In the genomic region with DNA sequence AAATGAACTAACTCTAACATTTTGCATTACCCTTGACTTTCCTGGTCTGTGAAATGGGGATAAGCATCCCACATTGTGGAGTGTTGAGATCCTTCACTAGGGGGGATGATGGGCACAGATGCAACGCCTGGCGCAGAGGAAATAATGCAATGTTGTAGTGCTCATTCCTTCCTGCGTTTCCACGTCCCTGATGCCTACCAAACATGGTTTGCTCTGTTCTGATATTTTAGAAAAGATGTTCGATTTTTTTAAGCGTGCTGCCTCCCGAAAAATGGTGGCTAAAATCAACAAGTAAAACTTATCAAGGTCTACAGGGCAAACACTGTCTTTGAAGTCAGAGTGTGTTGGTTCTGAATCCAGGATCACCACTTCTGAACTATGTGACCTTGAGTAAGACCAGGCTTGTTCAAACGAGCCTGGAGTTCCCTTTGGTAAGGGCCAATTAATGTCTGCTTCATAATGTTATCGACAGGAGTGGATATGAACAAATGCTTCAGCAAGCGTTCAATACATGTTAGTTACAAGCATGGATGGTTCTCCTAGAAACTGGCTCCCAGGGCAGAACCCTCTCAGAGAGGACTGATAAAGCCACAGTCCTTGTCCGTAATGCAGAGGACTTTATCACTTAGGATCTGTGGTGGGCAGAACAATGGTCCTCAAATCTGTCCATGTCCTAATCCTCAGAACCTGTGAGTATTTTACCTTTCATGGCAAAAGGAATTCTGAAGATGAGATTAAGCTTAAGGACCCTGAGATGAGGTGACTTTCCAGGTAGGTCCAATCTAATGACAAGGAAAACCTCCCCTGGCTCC, we compare ENCODE assay signal across 1 cellular context.
TF ChIP-seq lines count a peak whose summit lies in the region.

No MANE protein-coding gene starts in this region.

TF ChIP-seq in HepG2, 621 proteins besides CTCF, POLR2A, EP300 and RAD21 (continued from another document and continues in another):
- TF ChIP-seq FUBP1 (CRISPR knock-in tag; IDR thresholded peaks at IDR 0.05; ENCODE audit: borderline replicate concordance) (no peak), THRA (CRISPR knock-in tag; IDR thresholded peaks at IDR 0.05; ENCODE audit: borderline replicate concordance) (peak; percentile 70; the same call in 1 of the 2 replicates), TEAD2 (CRISPR knock-in tag; IDR thresholded peaks at IDR 0.05) (no peak), AHR (CRISPR knock-in tag; IDR thresholded peaks at IDR 0.05) (no peak), SATB2 (CRISPR knock-in tag; IDR thresholded peaks at IDR 0.05) (no peak), ZNF292 (CRISPR knock-in tag; IDR thresholded peaks at IDR 0.05; ENCODE audit: borderline replicate concordance, low read depth) (peak; percentile 12; the same call in 1 of the 2 replicates), GPBP1L1 (CRISPR knock-in tag; IDR thresholded peaks at IDR 0.05) (no peak), RNF2 (conservative IDR thresholded peaks at IDR 0.05; ENCODE audit: low read depth) (no peak), ZFP82 (CRISPR knock-in tag; IDR thresholded peaks at IDR 0.05; ENCODE audit: borderline replicate concordance) (no peak), ZNF775 (CRISPR knock-in tag; IDR thresholded peaks at IDR 0.05; ENCODE audit: borderline replicate concordance) (no peak), HMGXB4 (CRISPR knock-in tag; IDR thresholded peaks at IDR 0.05; ENCODE audit: borderline replicate concordance in 1 of 2, low read depth in 1 of 2) (peak in 1 of 2 experiments; percentile 62; a peak in 1 of 4 replicates), TFE3 (CRISPR knock-in tag; IDR thresholded peaks at IDR 0.05) (no peak), HOXA3 (CRISPR knock-in tag; IDR thresholded peaks at IDR 0.05) (peak; percentile 93), RBAK (CRISPR knock-in tag; IDR thresholded peaks at IDR 0.05) (no peak), GTF2F1 (IDR thresholded peaks at IDR 0.05; ENCODE audit: low read length) (no peak), ZSCAN20 (CRISPR knock-in tag; IDR thresholded peaks at IDR 0.05; ENCODE audit: borderline replicate concordance) (no peak), NFYB (CRISPR knock-in tag; IDR thresholded peaks at IDR 0.05) (no peak), ZFY (CRISPR knock-in tag; IDR thresholded peaks at IDR 0.05) (no peak), ZNF883 (CRISPR knock-in tag; IDR thresholded peaks at IDR 0.05; ENCODE audit: not compliant biosample characterization) (no peak), BATF2 (CRISPR knock-in tag; IDR thresholded peaks at IDR 0.05) (no peak), ZNF614 (CRISPR knock-in tag; IDR thresholded peaks at IDR 0.05; ENCODE audit: borderline replicate concordance) (no peak), ZNF720 (CRISPR knock-in tag; IDR thresholded peaks at IDR 0.05) (no peak), UBTF (CRISPR knock-in tag; IDR thresholded peaks at IDR 0.05) (no peak), ZMYM3 (CRISPR knock-in tag; IDR thresholded peaks at IDR 0.05) (peak; percentile 93), ZNF20 (CRISPR knock-in tag; IDR thresholded peaks at IDR 0.05) (no peak), DNMT1 (CRISPR knock-in tag; IDR thresholded peaks at IDR 0.05) (0 out of 2 replicates have a peak, but pooled peaks have one; percentile 40), ZNF331 (CRISPR knock-in tag; IDR thresholded peaks at IDR 0.05) (no peak), HOXA5 (CRISPR knock-in tag; IDR thresholded peaks at IDR 0.05) (no peak), ELK4 (CRISPR knock-in tag; IDR thresholded peaks at IDR 0.05; ENCODE audit: borderline replicate concordance) (no peak), RARA (CRISPR knock-in tag; IDR thresholded peaks at IDR 0.05) (peak; percentile 82), ZNF335 (CRISPR knock-in tag; IDR thresholded peaks at IDR 0.05) (no peak), ZNF10 (CRISPR knock-in tag; IDR thresholded peaks at IDR 0.05; ENCODE audit: borderline replicate concordance, low read depth) (no peak), REXO4 (CRISPR knock-in tag; IDR thresholded peaks at IDR 0.05; ENCODE audit: borderline replicate concordance) (no peak), ZNF737 (CRISPR knock-in tag; IDR thresholded peaks at IDR 0.05; ENCODE audit: borderline replicate concordance) (no peak), HOXA7 (CRISPR knock-in tag; IDR thresholded peaks at IDR 0.05) (no peak), SRSF1 (optimal IDR thresholded peaks at IDR 0.05; ENCODE audit: low read depth, low read length) (no peak)
- TF ChIP-seq, protein P1, sequence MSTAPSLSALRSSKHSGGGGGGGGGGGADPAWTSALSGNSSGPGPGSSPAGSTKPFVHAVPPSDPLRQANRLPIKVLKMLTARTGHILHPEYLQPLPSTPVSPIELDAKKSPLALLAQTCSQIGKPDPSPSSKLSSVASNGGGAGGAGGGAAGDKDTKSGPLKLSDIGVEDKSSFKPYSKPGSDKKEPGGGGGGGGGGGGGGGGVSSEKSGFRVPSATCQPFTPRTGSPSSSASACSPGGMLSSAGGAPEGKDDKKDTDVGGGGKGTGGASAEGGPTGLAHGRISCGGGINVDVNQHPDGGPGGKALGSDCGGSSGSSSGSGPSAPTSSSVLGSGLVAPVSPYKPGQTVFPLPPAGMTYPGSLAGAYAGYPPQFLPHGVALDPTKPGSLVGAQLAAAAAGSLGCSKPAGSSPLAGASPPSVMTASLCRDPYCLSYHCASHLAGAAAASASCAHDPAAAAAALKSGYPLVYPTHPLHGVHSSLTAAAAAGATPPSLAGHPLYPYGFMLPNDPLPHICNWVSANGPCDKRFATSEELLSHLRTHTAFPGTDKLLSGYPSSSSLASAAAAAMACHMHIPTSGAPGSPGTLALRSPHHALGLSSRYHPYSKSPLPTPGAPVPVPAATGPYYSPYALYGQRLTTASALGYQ (CRISPR knock-in tag; IDR thresholded peaks at IDR 0.05), result peak; percentile 59; the same call in 1 of the 2 replicates
- TF ChIP-seq, protein P2, sequence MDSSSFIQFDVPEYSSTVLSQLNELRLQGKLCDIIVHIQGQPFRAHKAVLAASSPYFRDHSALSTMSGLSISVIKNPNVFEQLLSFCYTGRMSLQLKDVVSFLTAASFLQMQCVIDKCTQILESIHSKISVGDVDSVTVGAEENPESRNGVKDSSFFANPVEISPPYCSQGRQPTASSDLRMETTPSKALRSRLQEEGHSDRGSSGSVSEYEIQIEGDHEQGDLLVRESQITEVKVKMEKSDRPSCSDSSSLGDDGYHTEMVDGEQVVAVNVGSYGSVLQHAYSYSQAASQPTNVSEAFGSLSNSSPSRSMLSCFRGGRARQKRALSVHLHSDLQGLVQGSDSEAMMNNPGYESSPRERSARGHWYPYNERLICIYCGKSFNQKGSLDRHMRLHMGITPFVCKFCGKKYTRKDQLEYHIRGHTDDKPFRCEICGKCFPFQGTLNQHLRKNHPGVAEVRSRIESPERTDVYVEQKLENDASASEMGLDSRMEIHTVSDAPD (CRISPR knock-in tag; IDR thresholded peaks at IDR 0.05), result no peak
- TF ChIP-seq, protein P3, sequence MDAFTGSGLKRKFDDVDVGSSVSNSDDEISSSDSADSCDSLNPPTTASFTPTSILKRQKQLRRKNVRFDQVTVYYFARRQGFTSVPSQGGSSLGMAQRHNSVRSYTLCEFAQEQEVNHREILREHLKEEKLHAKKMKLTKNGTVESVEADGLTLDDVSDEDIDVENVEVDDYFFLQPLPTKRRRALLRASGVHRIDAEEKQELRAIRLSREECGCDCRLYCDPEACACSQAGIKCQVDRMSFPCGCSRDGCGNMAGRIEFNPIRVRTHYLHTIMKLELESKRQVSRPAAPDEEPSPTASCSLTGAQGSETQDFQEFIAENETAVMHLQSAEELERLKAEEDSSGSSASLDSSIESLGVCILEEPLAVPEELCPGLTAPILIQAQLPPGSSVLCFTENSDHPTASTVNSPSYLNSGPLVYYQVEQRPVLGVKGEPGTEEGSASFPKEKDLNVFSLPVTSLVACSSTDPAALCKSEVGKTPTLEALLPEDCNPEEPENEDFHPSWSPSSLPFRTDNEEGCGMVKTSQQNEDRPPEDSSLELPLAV (CRISPR knock-in tag; conservative IDR thresholded peaks at IDR 0.05; ENCODE audit: low read depth), result no peak
